Comparison of ENCODE assay signal across 19 cellular contexts in the genomic region with DNA sequence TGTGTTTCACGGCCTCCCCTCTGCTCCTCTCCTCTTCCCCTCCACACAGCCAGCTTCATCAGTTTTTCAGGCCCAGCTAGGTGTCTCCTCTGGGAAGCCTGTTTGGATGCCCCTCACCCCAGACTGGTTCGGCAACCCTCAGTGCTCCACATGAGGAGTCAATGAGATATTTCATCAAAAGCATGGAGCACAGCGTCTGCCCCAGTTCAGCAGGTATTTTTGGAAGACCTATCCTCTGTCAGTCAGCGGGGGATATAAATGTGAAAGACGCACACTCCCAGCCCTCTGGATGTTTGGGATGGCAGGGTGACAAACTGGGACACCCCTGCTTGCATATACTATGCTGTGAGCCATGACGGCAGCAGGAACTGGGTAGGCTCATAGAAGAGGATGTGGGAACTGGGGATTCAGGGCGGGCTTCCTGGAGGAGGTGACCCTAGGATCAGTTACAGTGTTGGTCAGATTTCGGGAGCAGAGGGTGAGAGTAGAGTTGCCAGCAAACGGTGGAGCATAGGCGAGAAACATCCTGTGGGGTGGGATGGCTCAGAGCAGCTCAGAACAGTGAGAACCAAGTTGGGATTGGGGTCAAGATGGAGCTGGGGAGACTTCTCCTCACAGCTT. TPM values are rescaled to one million over a fixed set of nuclear protein-coding genes. Genes with fewer than 3 reads are reported as not detected.
DNase-seq lines count a peak whose midpoint lies in the region; ATAC-seq and TF ChIP-seq lines count a peak whose summit lies in the region.
"Had no signal": no experiment of that assay in that cellular context is flagged by ENCODE, and none has a peak within 500 bp of the region (broad histone marks: within the 10 kb centered on the region; RNA-seq: fewer than 3 reads in every experiment).

No MANE protein-coding gene starts in this region.

- ATAC-seq in activated T-cell treated with anti-CD3 and anti-CD28 coated beads, Interleukin-2, amount 50 U/mL, for 4 hours, result no peak
- ATAC-seq in T-helper 17 cell, result no peak
- ATAC-seq in psoas muscle, result no peak

- H3K27me3 Mint-ChIP-seq in activated T-cell treated with anti-CD3 and anti-CD28 coated beads, Interleukin-2, amount 50 U/mL, for 24 hours, result no peaks in the 10 kb centered on the region
- H3K27me3 Mint-ChIP-seq in activated T-cell treated with anti-CD3 and anti-CD28 coated beads, Interleukin-2, amount 50 U/mL, for 4 hours (ENCODE audit: low read depth), result no peaks in the 10 kb centered on the region
- no peaks in the 10 kb centered on the region for H3K27me3 Mint-ChIP-seq in T-helper 17 cell

- no peak for DNase-seq in activated T-cell treated with anti-CD3 and anti-CD28 coated beads, Interleukin-2, amount 50 U/mL, for 24 hours
- no peak for DNase-seq in activated T-cell treated with anti-CD3 and anti-CD28 coated beads, Interleukin-2, amount 50 U/mL, for 4 hours
- DNase-seq in T-helper 17 cell (no peak), ecto neural progenitor cell (ENCODE audit: low spot score) (peak; percentile 21), psoas muscle (no peak), tibial nerve (ENCODE audit: low spot score in 2 of 2) (no peak)
- DNase-seq in central memory CD4-positive, alpha-beta T cell, result no peak
- no peak for DNase-seq in stimulated activated naive CD4-positive, alpha-beta T cell (lab: John Stamatoyannopoulos, UW)
- DNase-seq: ACHN; Calu3; cerebellar nuclear complex; GF-D8; mesendoderm; MM.1S; NCI-H1930; NCI-H510A treated with DMSO at 0.1 percent for 48 hours; stimulated activated CD4-positive, alpha-beta T cell treated with anti-CD3 and anti-CD28 coated beads, Interleukin-4, amount 100 ng/mL, for 4 hours had no signal

- no peaks in the 10 kb centered on the region for H3K9me3 Mint-ChIP-seq in activated T-cell treated with anti-CD3 and anti-CD28 coated beads, Interleukin-2, amount 50 U/mL, for 24 hours
- H3K9me3 Mint-ChIP-seq in activated T-cell treated with anti-CD3 and anti-CD28 coated beads, Interleukin-2, amount 50 U/mL, for 4 hours, result no peaks in the 10 kb centered on the region

- H3K4me3 ChIP-seq in psoas muscle (no peak overlapping the region), tibial nerve (no peak overlapping the region)
- H3K4me3 ChIP-seq: SK-N-MC, upper lobe of left lung had no signal

- H3K27ac Mint-ChIP-seq in activated T-cell treated with anti-CD3 and anti-CD28 coated beads, Interleukin-2, amount 50 U/mL, for 24 hours, result peak overlapping the region; percentile 88
- peak overlapping the region; percentile 93 for H3K27ac Mint-ChIP-seq in T-helper 17 cell

- no peak for TF ChIP-seq EP300 in tibial nerve (IDR thresholded peaks at IDR 0.05)

- H3K4me1 ChIP-seq in psoas muscle (peaks cover 7% of the 10 kb centered on the region), tibial nerve (peaks cover 0 to 13% (median 0%) of the 10 kb centered on the region in 4 donors)

- peaks cover 34% of the 10 kb centered on the region for H3K4me1 Mint-ChIP-seq in activated T-cell treated with anti-CD3 and anti-CD28 coated beads, Interleukin-2, amount 50 U/mL, for 24 hours (ENCODE audit: low read depth)
- peaks cover 30% of the 10 kb centered on the region for H3K4me1 Mint-ChIP-seq in activated T-cell treated with anti-CD3 and anti-CD28 coated beads, Interleukin-2, amount 50 U/mL, for 4 hours (ENCODE audit: low read depth)
- H3K4me1 Mint-ChIP-seq in T-helper 17 cell, result peaks cover 28% of the 10 kb centered on the region

- intact Hi-C loops in psoas muscle (cut with DNase I), result no loop called here

- H3K27ac ChIP-seq in psoas muscle (peak overlapping the region; percentile 34), tibial nerve (no peak overlapping the region)
- H3K27ac ChIP-seq: SK-N-MC had no signal

- H3K9me3 ChIP-seq in T-helper 17 cell (ENCODE audit: control insufficient read depth, low read length, poor library complexity, severe bottlenecking) (no peaks in the 10 kb centered on the region), psoas muscle (no peaks in the 10 kb centered on the region), tibial nerve (no peaks in the 10 kb centered on the region)
- H3K9me3 ChIP-seq: upper lobe of left lung had no signal

- H3K27me3 ChIP-seq in psoas muscle (ENCODE audit: insufficient read depth in 3 of 3, low read length in 2 of 3), result no peaks in the 10 kb centered on the region
- no peaks in the 10 kb centered on the region for H3K27me3 ChIP-seq in tibial nerve
- H3K27me3 ChIP-seq: upper lobe of left lung had no signal

- no peak overlapping the region for H3K4me3 Mint-ChIP-seq in activated T-cell treated with anti-CD3 and anti-CD28 coated beads, Interleukin-2, amount 50 U/mL, for 24 hours
- H3K4me3 Mint-ChIP-seq in activated T-cell treated with anti-CD3 and anti-CD28 coated beads, Interleukin-2, amount 50 U/mL, for 4 hours, result no peak overlapping the region
- peak overlapping the region; percentile 28 for H3K4me3 Mint-ChIP-seq in T-helper 17 cell

- TF ChIP-seq POLR2A in tibial nerve (IDR thresholded peaks at IDR 0.05), result no peak

- TF ChIP-seq CTCF in psoas muscle (IDR thresholded peaks at IDR 0.05), result no peak
- TF ChIP-seq CTCF in tibial nerve (IDR thresholded peaks at IDR 0.05), result no peak

- WGBS in psoas muscle, 3 donors, result 94 to 95% (median 95%) methylated on average over 10 of the region's 10 CpGs
- 92 to 94% methylated on average over 10 of the region's 10 CpGs for WGBS in tibial nerve, 2 donors

- H3K36me3 ChIP-seq in psoas muscle (ENCODE audit: insufficient read depth in 1 of 2, low read depth in 1 of 2), result no peaks in the 10 kb centered on the region
- H3K36me3 ChIP-seq in tibial nerve, result peaks cover 0 to 26% (median 0%) of the 10 kb centered on the region in 3 donors
- H3K36me3 ChIP-seq: upper lobe of left lung had no signal

- H3K36me3 Mint-ChIP-seq in activated T-cell treated with anti-CD3 and anti-CD28 coated beads, Interleukin-2, amount 50 U/mL, for 24 hours (ENCODE audit: low read depth), result peaks cover 4% of the 10 kb centered on the region
- H3K36me3 Mint-ChIP-seq in activated T-cell treated with anti-CD3 and anti-CD28 coated beads, Interleukin-2, amount 50 U/mL, for 4 hours (ENCODE audit: insufficient read depth), result peaks cover 3% of the 10 kb centered on the region
- peaks cover 5% of the 10 kb centered on the region for H3K36me3 Mint-ChIP-seq in T-helper 17 cell (ENCODE audit: low read depth)

RNA-seq across cellular contexts. Expression of gene PXYLP1, which starts 42.9 kb away (rescaled TPM):
- total RNA-seq in activated T-cell treated with anti-CD3 and anti-CD28 coated beads, Interleukin-2, amount 50 U/mL, for 4 hours, result 1 to 10 TPM; 3.4 to 6.8 (median 6.0) TPM
- total RNA-seq in T-helper 17 cell (1 to 10 TPM; 6.1 to 9.0 TPM), psoas muscle (1 to 10 TPM; 1.8 to 6.8 (median 4.0) TPM), tibial nerve (10 to 100 TPM in 3 of 4 donors, 1 to 10 TPM in 1; 9.9 to 11.7 (median 10.0) TPM)
- 1 to 10 TPM in 2 of 3 donors, under 1 TPM in 1; 0.83 to 1.1 (median 1.1) TPM for polyA plus RNA-seq in psoas muscle
